ENCODE assay signal across 10 cellular contexts in the genomic region with DNA sequence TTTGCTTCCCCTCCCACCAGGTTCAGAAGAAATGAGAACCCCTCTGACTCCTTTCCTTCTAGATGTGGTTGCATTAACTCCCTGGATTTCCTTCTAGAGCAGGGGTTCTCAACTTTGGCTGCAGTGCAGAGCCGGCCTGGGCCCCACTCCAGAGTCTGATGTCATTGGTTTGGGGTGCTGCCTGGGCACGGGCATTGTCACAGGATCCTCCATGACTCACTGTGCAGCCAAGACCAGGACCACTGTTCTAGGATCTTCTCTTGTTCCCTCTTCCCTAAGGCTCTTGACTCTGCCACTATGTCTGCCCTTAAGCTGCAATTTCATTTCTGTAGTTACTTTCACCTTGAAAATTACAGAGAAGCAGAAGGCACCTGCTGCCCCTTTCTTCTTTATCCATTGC. TPM values are rescaled to one million over a fixed set of nuclear protein-coding genes. Genes with fewer than 3 reads are reported as not detected.
DNase-seq lines count a peak whose midpoint lies in the region; ATAC-seq and TF ChIP-seq lines count a peak whose summit lies in the region.
"Had no signal": no experiment of that assay in that cellular context is flagged by ENCODE, and none has a peak within 500 bp of the region (broad histone marks: within the 10 kb centered on the region; RNA-seq: fewer than 3 reads in every experiment).

No MANE protein-coding gene starts in this region.

- no peaks in the 10 kb centered on the region for H3K27me3 Mint-ChIP-seq in MCF 10A (ENCODE audit: insufficient read depth, unreplicated experiment)
- peaks cover 1% of the 10 kb centered on the region for H3K27me3 Mint-ChIP-seq in activated CD8-positive, alpha-beta T cell treated with anti-CD3 and anti-CD28 coated beads, Interleukin-2, amount 10 ng/mL, durations not matched to agents 7 days and 5 days (ENCODE audit: low read depth)

- POLR2A ChIA-PET in MCF 10A (lab: Yijun Ruan, JAX): interaction anchor here (0.8 to 10.8 kb wide), 9 partner anchors 9 to 133 kb away, joined by 3 to 275 read pairs (median 4); a partner anchor contains a TSS
- POLR2A ChIA-PET in activated CD8-positive, alpha-beta T cell treated with anti-CD3 and anti-CD28 coated beads, Interleukin-2, amount 10 ng/mL, durations not matched to agents 7 days and 5 days (lab: Charles Lee): no interaction called here

- no peak for TF ChIP-seq POLR2A in thyroid gland (IDR thresholded peaks at IDR 0.05)

- TF ChIP-seq CTCF in MCF 10A (IDR thresholded peaks at IDR 0.05; ENCODE audit: unreplicated experiment) (no peak), thyroid gland (IDR thresholded peaks at IDR 0.05) (no peak)

- H3K9me3 ChIP-seq in right cardiac atrium (ENCODE audit: control insufficient read depth, low read length) (no peaks in the 10 kb centered on the region), thyroid gland (no peaks in the 10 kb centered on the region)
- H3K9me3 ChIP-seq: neutrophil had no signal

- no peaks in the 10 kb centered on the region for H3K36me3 ChIP-seq in thyroid gland
- H3K36me3 ChIP-seq: neutrophil had no signal

- peak overlapping the region; percentile 89 for H3K27ac Mint-ChIP-seq in MCF 10A (ENCODE audit: low read depth, unreplicated experiment)
- H3K27ac Mint-ChIP-seq in activated CD8-positive, alpha-beta T cell treated with anti-CD3 and anti-CD28 coated beads, Interleukin-2, amount 10 ng/mL, durations not matched to agents 7 days and 5 days: no peak overlapping the region

- intact Hi-C loops in MCF 10A (cut with micrococcal nuclease) (no loop called here), right cardiac atrium (cut with DNase I) (no loop called here), thyroid gland (cut with DNase I) (no loop called here)

- H3K27me3 ChIP-seq in right cardiac atrium (ENCODE audit: control insufficient read depth, insufficient read depth) (no peaks in the 10 kb centered on the region), thyroid gland (no peaks in the 10 kb centered on the region)
- H3K27me3 ChIP-seq: neutrophil had no signal

- CTCF ChIA-PET in MCF 10A (lab: Yijun Ruan, JAX): interaction anchor here (0.5 to 5.5 kb wide), 7 partner anchors 14 to 1316 kb away, joined by 3 to 40 read pairs (median 3); a partner anchor contains a TSS
- CTCF ChIA-PET in activated CD8-positive, alpha-beta T cell treated with anti-CD3 and anti-CD28 coated beads, Interleukin-2, amount 10 ng/mL, durations not matched to agents 7 days and 5 days (lab: Charles Lee): no interaction called here

- H3K4me1 Mint-ChIP-seq in MCF 10A (ENCODE audit: insufficient read depth, unreplicated experiment): peaks cover 42% of the 10 kb centered on the region
- no peaks in the 10 kb centered on the region for H3K4me1 Mint-ChIP-seq in activated CD8-positive, alpha-beta T cell treated with anti-CD3 and anti-CD28 coated beads, Interleukin-2, amount 10 ng/mL, durations not matched to agents 7 days and 5 days (ENCODE audit: low read depth)

- H3K4me1 ChIP-seq in right cardiac atrium (ENCODE audit: control insufficient read depth, insufficient read depth, low read length): peaks cover 43% of the 10 kb centered on the region
- H3K4me1 ChIP-seq in thyroid gland: peaks cover 26 to 50% of the 10 kb centered on the region in 2 donors

- DNase-seq in HT1080 (ENCODE audit: low read depth): peak; percentile 56
- peak; percentile 72 for DNase-seq in MCF 10A (ENCODE audit: unreplicated experiment)
- peak; percentile 54 to 80 (median 80) for DNase-seq in right cardiac atrium
- DNase-seq in thyroid gland: no peak
- no peak for DNase-seq in NCI-H1436 (lab: John Stamatoyannopoulos, UW)
- DNase-seq in activated CD8-positive, alpha-beta T cell treated with anti-CD3 and anti-CD28 coated beads, Interleukin-2, amount 10 ng/mL, durations not matched to agents 7 days and 5 days: no peak
- DNase-seq: activated CD4-positive, alpha-beta T cell treated with anti-CD3 and anti-CD28 coated beads for 48 hours; hippocampal formation had no signal

- peak overlapping the region; percentile 40 for H3K4me3 Mint-ChIP-seq in MCF 10A (ENCODE audit: unreplicated experiment)
- no peak overlapping the region for H3K4me3 Mint-ChIP-seq in activated CD8-positive, alpha-beta T cell treated with anti-CD3 and anti-CD28 coated beads, Interleukin-2, amount 10 ng/mL, durations not matched to agents 7 days and 5 days

- H3K27ac ChIP-seq in right cardiac atrium (ENCODE audit: low read length) (peak overlapping the region; percentile 95), thyroid gland (peak overlapping the region in 2 of 3 donors; percentile 27 to 85)
- H3K27ac ChIP-seq: neutrophil had no signal

- H3K4me3 ChIP-seq in right cardiac atrium (ENCODE audit: low read length): no peak overlapping the region
- H3K4me3 ChIP-seq in thyroid gland (replicated peaks in 1 of 3): no peak overlapping the region

- ATAC-seq in right cardiac atrium (peak; percentile 44 to 50), GM21528 (IDR thresholded peaks at IDR 0.05; ENCODE audit: low FRiP score, unreplicated experiment) (no peak)
- ATAC-seq in activated CD8-positive, alpha-beta T cell treated with anti-CD3 and anti-CD28 coated beads, Interleukin-2, amount 10 ng/mL, durations not matched to agents 7 days and 5 days: no peak

- no TSS peak for BruUV-seq in MCF 10A (replicated peaks; lab: Mats Ljungman, UMichigan)

- no peaks in the 10 kb centered on the region for H3K9me3 Mint-ChIP-seq in MCF 10A (ENCODE audit: unreplicated experiment)
- no peaks in the 10 kb centered on the region for H3K9me3 Mint-ChIP-seq in activated CD8-positive, alpha-beta T cell treated with anti-CD3 and anti-CD28 coated beads, Interleukin-2, amount 10 ng/mL, durations not matched to agents 7 days and 5 days (ENCODE audit: insufficient read depth)

- H3K36me3 Mint-ChIP-seq in MCF 10A (ENCODE audit: insufficient read depth, unreplicated experiment): peaks cover 26% of the 10 kb centered on the region
- H3K36me3 Mint-ChIP-seq in activated CD8-positive, alpha-beta T cell treated with anti-CD3 and anti-CD28 coated beads, Interleukin-2, amount 10 ng/mL, durations not matched to agents 7 days and 5 days (ENCODE audit: low read depth): no peaks in the 10 kb centered on the region

- 18% methylated on average over 2 of the region's 2 CpGs for WGBS in right cardiac atrium
- WGBS in thyroid gland, 2 donors: 54 to 79% methylated on average over 2 of the region's 2 CpGs

RNA-seq across cellular contexts. Expression of a gene that starts 31.8 kb away (rescaled TPM):
- total RNA-seq in HT1080 (2014; rRNA removed; shearing (Covaris generic)): 4.1 and 7.5 TPM in 2 replicates
- polyA plus RNA-seq in HT1080 (2015; cell fraction: cytosol; rRNA removed): 3.8 and 4.3 TPM in 2 replicates
- 14.0 and 18.5 TPM in 2 replicates for polyA plus RNA-seq in HT1080 (2015; cell fraction: nucleus; rRNA removed)
- total RNA-seq in MCF 10A (2022) (48.1 and 50.9 TPM in 2 replicates), right cardiac atrium (10 to 100 TPM; 42.3 to 79.5 (median 52.2) TPM), thyroid gland (10 to 100 TPM; 16.4 to 36.8 (median 27.1) TPM)
- 36.4 TPM for polyA plus RNA-seq in right cardiac atrium
- total RNA-seq in activated CD8-positive, alpha-beta T cell treated with anti-CD3 and anti-CD28 coated beads, Interleukin-2, amount 10 ng/mL, durations not matched to agents 7 days and 5 days: under 1 TPM; 0.29 to 0.70 TPM

Comparison
In these comparisons a context has a peak if more than half of its experiments do, and no peak if none do; other contexts are left out.
1. DNase-seq: peak in HT1080 (single experiment), MCF 10A (single experiment) and right cardiac atrium (3 of 3); none in thyroid gland (0 of 2), NCI-H1436 (single experiment) and activated CD8-positive, alpha-beta T cell treated with anti-CD3 and anti-CD28 coated beads, Interleukin-2, amount 10 ng/mL, durations not matched to agents 7 days and 5 days (single experiment).
2. ATAC-seq: peak in right cardiac atrium (2 of 2); none in GM21528 (single experiment) and activated CD8-positive, alpha-beta T cell treated with anti-CD3 and anti-CD28 coated beads, Interleukin-2, amount 10 ng/mL, durations not matched to agents 7 days and 5 days (single experiment).